ENCODE assay signal across 8 cellular contexts in the genomic region with DNA sequence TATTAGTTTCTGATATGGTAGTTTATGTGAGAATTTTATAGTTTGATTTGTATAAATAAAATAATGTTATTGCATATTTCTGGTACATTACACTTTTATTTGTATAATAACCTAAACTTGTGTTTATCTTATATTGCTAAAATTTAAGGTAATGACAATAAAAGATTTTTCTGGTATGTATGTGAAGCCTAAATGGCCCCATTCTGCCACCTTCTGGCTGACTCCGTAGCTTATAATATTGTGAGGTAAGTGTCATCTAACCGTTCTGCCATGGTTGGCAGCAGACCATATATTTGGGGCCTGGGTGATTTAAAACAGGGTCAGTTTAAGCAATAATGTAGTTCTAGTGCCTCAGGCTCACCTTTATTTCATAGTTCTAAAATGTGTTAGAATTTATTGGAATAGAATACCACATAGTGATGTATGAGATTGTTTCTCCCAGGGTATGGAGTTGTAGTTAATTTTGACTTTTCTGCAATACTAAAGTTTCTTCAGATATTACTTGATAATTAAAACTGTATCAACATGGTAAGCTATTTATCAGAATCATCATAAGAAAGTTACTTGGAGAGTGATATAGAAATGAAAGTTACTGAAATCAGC. TPM values are rescaled to one million over a fixed set of nuclear protein-coding genes. Genes with fewer than 3 reads are reported as not detected.
DNase-seq lines count a peak whose midpoint lies in the region; ATAC-seq and TF ChIP-seq lines count a peak whose summit lies in the region.

No MANE protein-coding gene starts in this region.

- no peak overlapping the region for H3K27ac ChIP-seq in A673 (ENCODE audit: low read depth, low read length, poor library complexity, severe bottlenecking)

- POLR2A ChIA-PET in A673 (lab: Charles Lee; ENCODE audit: low non-redundant PET): no interaction called here

- no TSS peak for BruUV-seq in A673 (replicated peaks; lab: Mats Ljungman, UMichigan)

- CTCF ChIA-PET in A673 (lab: Charles Lee): interaction anchor here (0.8 kb wide), 1 partner anchor 190 kb away, joined by 8 read pairs; no protein-coding TSS in a partner anchor

- H3K36me3 ChIP-seq in A673 (ENCODE audit: insufficient read depth, low read length, poor library complexity, severe bottlenecking): no peaks in the 10 kb centered on the region
- no peaks in the 10 kb centered on the region for H3K36me3 ChIP-seq in NT2/D1 (ENCODE audit: insufficient read depth, insufficient read length, low read length)

- H3K9me3 ChIP-seq in A673 (ENCODE audit: low read depth, low read length, poor library complexity, severe bottlenecking): no peaks in the 10 kb centered on the region
- H3K9me3 ChIP-seq in NT2/D1 (ENCODE audit: insufficient read depth, low read length): no peaks in the 10 kb centered on the region

- H3K27me3 ChIP-seq in A673 (replicated peaks; ENCODE audit: insufficient read depth, low read depth, low read length, poor library complexity) (no peaks in the 10 kb centered on the region), NT2/D1 (ENCODE audit: insufficient read depth, insufficient read length) (no peaks in the 10 kb centered on the region)

- H3K4me3 ChIP-seq in A673 (ENCODE audit: low read depth, low read length, poor library complexity, severe bottlenecking) (no peak overlapping the region), NT2/D1 (ENCODE audit: insufficient read length, low read depth) (no peak overlapping the region)

- peak; percentile 78 for TF ChIP-seq CTCF in A673 (conservative IDR thresholded peaks at IDR 0.05; ENCODE audit: low read depth, low read length)

- DNase-seq in A673 (ENCODE audit: low spot score) (peak; percentile 68), NT2/D1 (ENCODE audit: low read depth, low spot score) (peak; percentile 33), glomerular visceral epithelial cell (ENCODE audit: extremely low spot score) (peak; percentile 61), sciatic nerve (ENCODE audit: low spot score) (peak; percentile 60), SIG-M5 (lab: John Stamatoyannopoulos, UW) (no peak)
- peak; percentile 47 to 53 for DNase-seq in activated T-cell treated with anti-CD3 and anti-CD28 coated beads, Interleukin-2, amount 50 U/mL, for 48 hours

- intact Hi-C loops in A673 (cut with micrococcal nuclease; ENCODE audit: unreplicated experiment) (loop anchor here (1.0 to 5.0 kb wide), 2 partner anchors 192 to 216 kb away; no protein-coding TSS in a partner anchor), sciatic nerve (cut with DNase I) (no loop called here)

- ATAC-seq in GM18498 (IDR thresholded peaks at IDR 0.05; ENCODE audit: unreplicated experiment) (peak; percentile 56), HG03432 (IDR thresholded peaks at IDR 0.05; ENCODE audit: unreplicated experiment) (peak; percentile 81), sciatic nerve (peak; percentile 69)

- H3K9ac ChIP-seq in NT2/D1 (ENCODE audit: insufficient read length, low read depth): no peak overlapping the region

- H3K4me1 ChIP-seq in A673 (ENCODE audit: insufficient read depth, low read length, poor library complexity, severe bottlenecking) (no peaks in the 10 kb centered on the region), NT2/D1 (ENCODE audit: insufficient read depth, insufficient read length) (no peaks in the 10 kb centered on the region)

RNA-seq across cellular contexts. Expression of gene PRKACB, which starts 21.2 kb away (rescaled TPM):
- total RNA-seq in A673 (2021): 33.6 and 39.6 TPM in 2 replicates
- total RNA-seq in sciatic nerve: 28.0 TPM
